ENCODE assay signal across 33 cellular contexts in the genomic region with DNA sequence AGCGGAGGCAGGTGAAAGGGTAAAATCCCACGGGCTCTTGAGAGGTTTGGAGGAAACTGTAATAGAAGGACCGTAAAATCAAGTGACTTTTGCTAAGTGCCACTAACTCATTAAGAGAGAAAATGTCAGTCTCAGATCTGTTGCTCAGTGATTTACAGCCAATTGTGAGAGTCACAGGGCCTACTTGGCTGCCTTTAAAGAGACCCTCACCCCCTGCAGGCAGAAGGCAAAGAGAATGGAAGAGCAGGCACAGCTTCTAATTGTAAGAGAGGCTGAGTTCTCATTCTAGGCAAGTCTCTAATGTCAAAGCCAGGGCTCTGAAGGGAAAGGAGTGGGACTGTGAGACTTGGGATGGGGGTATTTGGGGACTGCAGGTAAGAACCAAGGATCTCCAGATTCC.
"Had no signal": no experiment of that assay in that cellular context is flagged by ENCODE, and none has a peak within 500 bp of the region (broad histone marks: within the 10 kb centered on the region; RNA-seq: fewer than 3 reads in every experiment).

No MANE protein-coding gene starts in this region.

- H3K4me1 ChIP-seq: colonic mucosa, pancreas, prostate gland had no signal

- H3K27me3 ChIP-seq: adrenal gland, body of pancreas, pancreas, sigmoid colon, thyroid gland, vagina had no signal

- H3K4me3 ChIP-seq: adrenal gland, body of pancreas, cardiac muscle cell, colonic mucosa, left ventricle myocardium inferior, lung, pancreas, prostate gland, sigmoid colon, smooth muscle cell, stomach, thyroid gland, upper lobe of left lung, vagina had no signal

- H3K4me3 Mint-ChIP-seq: activated CD4-positive, alpha-beta memory T cell treated with anti-CD3 and anti-CD28 coated beads for 36 hours; activated CD4-positive, alpha-beta T cell treated with anti-CD3 and anti-CD28 coated beads, Interleukin-2, amount 10 ng/mL, durations not matched to agents 24 days and 14 days; activated naive CD4-positive, alpha-beta T cell treated with anti-CD3 and anti-CD28 coated beads for 36 hours; activated naive CD8-positive, alpha-beta T cell treated with anti-CD3 and anti-CD28 coated beads for 36 hours; activated T-helper 1 cell treated with anti-CD3 and anti-CD28 coated beads, Interleukin-12 subunit alpha, Interleukin-12 subunit beta, Interleukin-2, Interleukin-4 antibody, amounts not matched to agents 30 ng/mL and 10 ng/mL and 1 ng/mL, durations not matched to agents 14 hours and 24 hours and 36 hours; stimulated activated naive B cell treated with anti-CD40 and anti-IgM and Interleukin-4, amounts not matched to agents 10 μg/mL and 1 μg/mL and 100 μg/mL, for 72 hours; T-helper 2 cell treated with Interferon-gamma antibody and Interleukin-4, amounts not matched to agents 5 μg/mL and 100 μg/mL, for 36 hours had no signal

- H3K36me3 Mint-ChIP-seq: activated CD4-positive, alpha-beta memory T cell treated with anti-CD3 and anti-CD28 coated beads for 36 hours; activated naive CD8-positive, alpha-beta T cell treated with anti-CD3 and anti-CD28 coated beads for 36 hours; stimulated activated naive B cell treated with anti-CD40 and anti-IgM and Interleukin-4, amounts not matched to agents 10 μg/mL and 1 μg/mL and 100 μg/mL, for 72 hours had no signal

- ATAC-seq: body of pancreas; pancreas; stimulated activated naive B cell treated with anti-CD40 and anti-IgM and Interleukin-4, amounts not matched to agents 10 μg/mL and 1 μg/mL and 100 μg/mL, for 72 hours had no signal

- H3K27ac ChIP-seq: adrenal gland, body of pancreas, cardiac muscle cell, colonic mucosa, left ventricle myocardium inferior, pancreas, prostate gland, thyroid gland, upper lobe of left lung, vagina had no signal

- H3K9me3 ChIP-seq: adrenal gland, body of pancreas, colonic mucosa, left ventricle myocardium inferior, pancreas, prostate gland, sigmoid colon, stomach, thyroid gland, upper lobe of left lung, vagina had no signal

- H3K27ac Mint-ChIP-seq: activated CD4-positive, alpha-beta memory T cell treated with anti-CD3 and anti-CD28 coated beads for 36 hours; activated CD4-positive, alpha-beta T cell treated with anti-CD3 and anti-CD28 coated beads, Interleukin-2, amount 10 ng/mL, durations not matched to agents 24 days and 14 days; activated naive CD4-positive, alpha-beta T cell treated with anti-CD3 and anti-CD28 coated beads for 36 hours; activated naive CD8-positive, alpha-beta T cell treated with anti-CD3 and anti-CD28 coated beads for 36 hours; activated T-helper 1 cell treated with anti-CD3 and anti-CD28 coated beads, Interleukin-12 subunit alpha, Interleukin-12 subunit beta, Interleukin-2, Interleukin-4 antibody, amounts not matched to agents 30 ng/mL and 10 ng/mL and 1 ng/mL, durations not matched to agents 14 hours and 24 hours and 36 hours; stimulated activated naive B cell treated with anti-CD40 and anti-IgM and Interleukin-4, amounts not matched to agents 10 μg/mL and 1 μg/mL and 100 μg/mL, for 72 hours; T-helper 2 cell treated with Interferon-gamma antibody and Interleukin-4, amounts not matched to agents 5 μg/mL and 100 μg/mL, for 36 hours had no signal

- H3K4me2 ChIP-seq: smooth muscle cell had no signal

- H3K4me1 Mint-ChIP-seq: activated CD4-positive, alpha-beta T cell treated with anti-CD3 and anti-CD28 coated beads, Interleukin-2, amount 10 ng/mL, durations not matched to agents 24 days and 14 days had no signal

- H3K9me3 Mint-ChIP-seq: activated CD4-positive, alpha-beta memory T cell treated with anti-CD3 and anti-CD28 coated beads for 36 hours; activated CD4-positive, alpha-beta T cell treated with anti-CD3 and anti-CD28 coated beads, Interleukin-2, amount 10 ng/mL, durations not matched to agents 24 days and 14 days; activated naive CD4-positive, alpha-beta T cell treated with anti-CD3 and anti-CD28 coated beads for 36 hours; activated naive CD8-positive, alpha-beta T cell treated with anti-CD3 and anti-CD28 coated beads for 36 hours; activated T-helper 1 cell treated with anti-CD3 and anti-CD28 coated beads, Interleukin-12 subunit alpha, Interleukin-12 subunit beta, Interleukin-2, Interleukin-4 antibody, amounts not matched to agents 30 ng/mL and 10 ng/mL and 1 ng/mL, durations not matched to agents 14 hours and 24 hours and 36 hours; stimulated activated naive B cell treated with anti-CD40 and anti-IgM and Interleukin-4, amounts not matched to agents 10 μg/mL and 1 μg/mL and 100 μg/mL, for 72 hours; T-helper 2 cell treated with Interferon-gamma antibody and Interleukin-4, amounts not matched to agents 5 μg/mL and 100 μg/mL, for 36 hours had no signal

- H3K36me3 ChIP-seq: adrenal gland, cardiac muscle cell, colonic mucosa, left ventricle myocardium inferior, pancreas, prostate gland, sigmoid colon, stomach, thyroid gland, upper lobe of left lung, vagina had no signal

- DNase-seq: activated CD4-positive, alpha-beta memory T cell treated with anti-CD3 and anti-CD28 coated beads for 36 hours; activated CD4-positive, alpha-beta T cell treated with anti-CD3 and anti-CD28 coated beads, Interleukin-2, amount 10 ng/mL, durations not matched to agents 24 days and 14 days; activated CD8-positive, alpha-beta memory T cell treated with anti-CD3 and anti-CD28 coated beads, Interleukin-2, amount 50 U/mL, for 4 hours; activated effector memory CD4-positive, alpha-beta T cell treated with anti-CD3 and anti-CD28 coated beads, Interleukin-2, amount 50 U/mL, for 16 hours; activated naive CD4-positive, alpha-beta T cell treated with anti-CD3 and anti-CD28 coated beads for 36 hours; activated naive CD8-positive, alpha-beta T cell treated with anti-CD3 and anti-CD28 coated beads for 36 hours; activated T-cell treated with anti-CD3 and anti-CD28 coated beads, Interleukin-2, amount 50 U/mL, for 1 hour; aorta; body of pancreas; cerebellar nuclear complex; colonic mucosa; effector memory CD4-positive, alpha-beta T cell; erythroblast; left ventricle myocardium inferior; nucleus accumbens; pancreas; retina; sigmoid colon; stimulated activated CD4-positive, alpha-beta T cell treated with anti-CD3 and anti-CD28 coated beads, Interleukin-1b, Interleukin-23, amount 100 ng/mL, for 48 hours; stimulated activated CD4-positive, alpha-beta T cell treated with anti-CD3 and anti-CD28 coated beads, Interleukin-4, amount 100 ng/mL, for 4 hours; stimulated activated naive B cell treated with anti-CD40 and anti-IgM and Interleukin-4, amounts not matched to agents 10 μg/mL and 1 μg/mL and 100 μg/mL, for 72 hours; stomach; T-helper 1 cell; thyroid gland; upper lobe of left lung had no signal
